Comparison of ENCODE assay signal across 23 cellular contexts in genomic region chr22:40594924-40595323, GRCh38. TPM values are rescaled to one million over a fixed set of nuclear protein-coding genes. Genes with fewer than 3 reads are reported as not detected.
DNase-seq lines count a peak whose midpoint lies in the region; ATAC-seq, FAIRE-seq and TF ChIP-seq lines count a peak whose summit lies in the region.
"Had no signal": no experiment of that assay in that cellular context is flagged by ENCODE, and none has a peak within 500 bp of the region (broad histone marks: within the 10 kb centered on the region; RNA-seq: fewer than 3 reads in every experiment).

No MANE protein-coding gene starts in this region.

- H2BK5ac ChIP-seq in H9 (ENCODE audit: insufficient read length, low read length), result no peak overlapping the region

- H4K8ac ChIP-seq in H9 (replicated peaks; ENCODE audit: insufficient read length, low read depth, low read length), result no peak overlapping the region

- no peak overlapping the region for H3K18ac ChIP-seq in H9 (ENCODE audit: insufficient read length, low read depth, low read length)

- DNase-seq in AG10803 (ENCODE audit: low read depth) (peak; percentile 24), HS-5 (ENCODE audit: low read depth) (peak; percentile 31), K562 (ENCODE audit: extremely low read depth in 1 of 4, low spot score in 3 of 4) (no peak), memory B cell (ENCODE audit: low spot score in 2 of 2) (no peak), NCI-H1694 (lab: John Stamatoyannopoulos, UW) (no peak), H9 (no peak), colonic mucosa (no peak)
- DNase-seq in activated T-cell treated with anti-CD3 and anti-CD28 coated beads, Interleukin-2, amount 50 U/mL, for 48 hours, result no peak
- DNase-seq: activated CD8-positive, alpha-beta T cell treated with anti-CD3 and anti-CD28 coated beads, Interleukin-2, amount 10 ng/mL, durations not matched to agents 7 days and 5 days; activated naive CD8-positive, alpha-beta T cell treated with anti-CD3 and anti-CD28 coated beads, Interleukin-2, amount 10 ng/mL, durations not matched to agents 7 days and 5 days; brain microvascular endothelial cell; CD4-positive, alpha-beta memory T cell; dermis blood vessel endothelial cell; NCI-H1694 treated with DMSO at 0.1 percent for 48 hours; NCI-H446 treated with DMSO at 0.1 percent for 48 hours; retina; SHP77; stimulated activated CD4-positive, alpha-beta T cell treated with anti-CD3 and anti-CD28 coated beads, Interleukin-15, amount 100 ng/mL, for 24 hours; stimulated activated naive CD8-positive, alpha-beta T cell treated with anti-CD3 and anti-CD28 coated beads, Interleukin-15, Interleukin-2, amounts not matched to agents 100 U/mL and 50 U/mL, for 24 hours had no signal

- intact Hi-C loops in K562 (cut with micrococcal nuclease), result no loop called here
- intact Hi-C loops in colonic mucosa (cut with DNase I), result no loop called here

- peaks cover 0 to 3% of the 10 kb centered on the region in 2 experiments; a peak in 2 of 5 replicates for H3K4me1 ChIP-seq in K562 (replicated peaks in 1 of 2; ENCODE audit: control insufficient read depth in 2 of 2, insufficient read depth in 2 of 2, low read length in 2 of 2)
- no peaks in the 10 kb centered on the region for H3K4me1 ChIP-seq in H9 (ENCODE audit: insufficient read depth, low read length)
- H3K4me1 ChIP-seq in colonic mucosa, result peaks cover 11% of the 10 kb centered on the region

- ATAC-seq in K562 (no peak), memory B cell (ENCODE audit: low read depth) (no peak)
- ATAC-seq: activated CD8-positive, alpha-beta T cell treated with anti-CD3 and anti-CD28 coated beads, Interleukin-2, amount 10 ng/mL, durations not matched to agents 7 days and 5 days; stimulated activated naive CD8-positive, alpha-beta T cell treated with anti-CD3 and anti-CD28 coated beads, Interleukin-15, Interleukin-2, amounts not matched to agents 100 U/mL and 50 U/mL, for 24 hours; WTC11 had no signal

- peaks cover 8% of the 10 kb centered on the region for H3K79me1 ChIP-seq in H9 (ENCODE audit: insufficient read depth, low read depth, low read length, poor library complexity, severe bottlenecking)

- in situ Hi-C loops in K562 (cut with MboI), result no loop called here

- H3K23me2 ChIP-seq in H9 (ENCODE audit: insufficient read length, low read depth, low read length, poor library complexity, severe bottlenecking), result no peaks in the 10 kb centered on the region

- H3K27me3 Mint-ChIP-seq in memory B cell, result no peaks in the 10 kb centered on the region
- H3K27me3 Mint-ChIP-seq in H9 (ENCODE audit: low read depth), result no peaks in the 10 kb centered on the region
- H3K27me3 Mint-ChIP-seq: activated naive CD8-positive, alpha-beta T cell treated with anti-CD3 and anti-CD28 coated beads, Interleukin-2, amount 10 ng/mL, durations not matched to agents 7 days and 5 days; CD4-positive, alpha-beta memory T cell; type B pancreatic cell had no signal

- H3K4me2 ChIP-seq in K562 (ENCODE audit: insufficient read depth, low read length) (no peak overlapping the region), H9 (ENCODE audit: insufficient read depth, insufficient read length, low read length) (no peak overlapping the region)
- H3K4me2 ChIP-seq: neural progenitor cell had no signal

- CTCF ChIA-PET in K562 (lab: Yijun Ruan, JAX; ENCODE audit: low intra/inter-chr PET ratio), result no interaction called here

- 0 out of 2 replicates have a peak, but pooled peaks cover 9% of the 10 kb centered on the region for H4K20me1 ChIP-seq in K562 (replicated peaks; ENCODE audit: control insufficient read depth, insufficient read depth, low read length)
- no peaks in the 10 kb centered on the region for H4K20me1 ChIP-seq in H9 (ENCODE audit: control insufficient read depth, insufficient read depth, insufficient read length)

- no peak overlapping the region for H3K4me3 ChIP-seq in AG10803 (ENCODE audit: low read length)
- H3K4me3 ChIP-seq in K562, result no peak overlapping the region
- no peak overlapping the region for H3K4me3 ChIP-seq in colonic mucosa
- H3K4me3 ChIP-seq: neural progenitor cell had no signal

- no peak overlapping the region for H3K56ac ChIP-seq in H9 (ENCODE audit: insufficient read length, low read depth, low read length)

- H2BK20ac ChIP-seq in H9 (ENCODE audit: low read depth, low read length, poor library complexity, severe bottlenecking), result no peak overlapping the region

- no peak overlapping the region for H2BK15ac ChIP-seq in H9 (ENCODE audit: low read depth, low read length)

- H2AFZ ChIP-seq in K562 (ENCODE audit: low read depth, low read length), result no peak overlapping the region
- H2AFZ ChIP-seq in H9 (ENCODE audit: low read length), result no peak overlapping the region
- H2AFZ ChIP-seq: neural progenitor cell had no signal

- 93% methylated on average over 3 of the region's 8 CpGs for WGBS in K562 (ENCODE audit: insufficient coverage, low coverage, missing lambda C conversion rate)
- WGBS in H9 (ENCODE audit: extremely low coverage, insufficient read length, low lambda C conversion rate), result no CpG with 5 or more reads among the region's 8 CpGs

- H3K79me2 ChIP-seq in K562 (ENCODE audit: control insufficient read depth, insufficient read depth, low read length) (peaks cover 21% of the 10 kb centered on the region; the same call in 2 of the 3 replicates), H9 (ENCODE audit: insufficient read depth, low read length) (peaks cover 3% of the 10 kb centered on the region; the same call in 1 of the 2 replicates)

- TF ChIP-seq CTCF in AG10803 (conservative IDR thresholded peaks at IDR 0.05; ENCODE audit: low read length) (no peak), K562 (IDR thresholded peaks at IDR 0.05 in 2 of 3, conservative IDR thresholded peaks at IDR 0.05 in 1 of 3; ENCODE audit: insufficient read depth in 2 of 3, low read depth in 1 of 3, low read length in 3 of 3) (no peak), H9 (conservative IDR thresholded peaks at IDR 0.05) (no peak), colonic mucosa (IDR thresholded peaks at IDR 0.05) (no peak)

- H3K9ac ChIP-seq in K562 (ENCODE audit: insufficient read depth in 1 of 2, low read depth in 2 of 2, low read length in 2 of 2), result no peak overlapping the region
- H3K9ac ChIP-seq in H9 (ENCODE audit: extremely low read depth, insufficient read length, low read length), result no peak overlapping the region
- H3K9ac ChIP-seq in colonic mucosa (ENCODE audit: low read depth in 2 of 2, low read length in 2 of 2), result no peak overlapping the region
- H3K9ac ChIP-seq: neural progenitor cell had no signal

- TF ChIP-seq RAD21 in K562 (CRISPR knock-in tag; conservative IDR thresholded peaks at IDR 0.05 in 1 of 2, IDR thresholded peaks at IDR 0.05 in 1 of 2), result no peak

- POLR2A ChIA-PET in K562 (lab: Yijun Ruan, JAX), result interaction anchor here (1.7 kb wide), 1 partner anchor 15 kb away, joined by 5 read pairs; no protein-coding TSS in a partner anchor

- no peaks in the 10 kb centered on the region for H3K9me3 Mint-ChIP-seq in memory B cell
- no peaks in the 10 kb centered on the region for H3K9me3 Mint-ChIP-seq in H9
- H3K9me3 Mint-ChIP-seq: activated naive CD8-positive, alpha-beta T cell treated with anti-CD3 and anti-CD28 coated beads, Interleukin-2, amount 10 ng/mL, durations not matched to agents 7 days and 5 days; neural progenitor cell; T-helper 1 cell treated with Interleukin-12 subunit alpha and Interleukin-12 subunit beta and Interleukin-4 antibody, amounts not matched to agents 30 μg/mL and 1 μg/mL, for 36 hours; WTC11 had no signal

- no peaks in the 10 kb centered on the region for H3K36me3 ChIP-seq in K562 (ENCODE audit: control insufficient read depth, insufficient read depth, low read length)
- H3K36me3 ChIP-seq in colonic mucosa, result no peaks in the 10 kb centered on the region
- H3K36me3 ChIP-seq: brain microvascular endothelial cell, neural progenitor cell had no signal

- H3K23ac ChIP-seq in H9 (ENCODE audit: insufficient read length, low read depth, low read length), result no peak overlapping the region

- H3K4me3 Mint-ChIP-seq in memory B cell (no peak overlapping the region), H9 (no peak overlapping the region)
- H3K4me3 Mint-ChIP-seq: activated CD8-positive, alpha-beta T cell treated with anti-CD3 and anti-CD28 coated beads, Interleukin-2, amount 10 ng/mL, durations not matched to agents 7 days and 5 days; activated naive CD8-positive, alpha-beta T cell treated with anti-CD3 and anti-CD28 coated beads, Interleukin-2, amount 10 ng/mL, durations not matched to agents 7 days and 5 days; CD4-positive, alpha-beta memory T cell; neural progenitor cell; T-helper 1 cell treated with Interleukin-12 subunit alpha and Interleukin-12 subunit beta and Interleukin-4 antibody, amounts not matched to agents 30 μg/mL and 1 μg/mL, for 36 hours; type B pancreatic cell; WTC11 had no signal

- H4K5ac ChIP-seq in H9 (ENCODE audit: insufficient read length, low read depth, low read length), result no peak overlapping the region

- no peak for FAIRE-seq in K562 (lab: Jason Lieb, UNC)

- H3K36me3 Mint-ChIP-seq in memory B cell (peaks cover 4% of the 10 kb centered on the region), H9 (ENCODE audit: insufficient read depth in 1 of 3, low read depth in 3 of 3) (no peaks in the 10 kb centered on the region; a peak in 1 of 7 replicates)
- H3K36me3 Mint-ChIP-seq: WTC11 had no signal

- H3K9me1 ChIP-seq in K562 (ENCODE audit: control insufficient read depth, insufficient read depth, low read length), result no peaks in the 10 kb centered on the region

- H3K9me3 ChIP-seq in K562 (replicated peaks; ENCODE audit: control insufficient read depth, insufficient read depth, low read depth, low read length) (no peaks in the 10 kb centered on the region), H9 (ENCODE audit: control insufficient read depth, low read depth, low read length) (no peaks in the 10 kb centered on the region), colonic mucosa (no peaks in the 10 kb centered on the region)

- H3K27ac Mint-ChIP-seq in memory B cell (peak overlapping the region; percentile 91), H9 (no peak overlapping the region)
- H3K27ac Mint-ChIP-seq: activated naive CD8-positive, alpha-beta T cell treated with anti-CD3 and anti-CD28 coated beads, Interleukin-2, amount 10 ng/mL, durations not matched to agents 7 days and 5 days; neural progenitor cell; T-helper 1 cell treated with Interleukin-12 subunit alpha and Interleukin-12 subunit beta and Interleukin-4 antibody, amounts not matched to agents 30 μg/mL and 1 μg/mL, for 36 hours had no signal

- no peak overlapping the region for H4K91ac ChIP-seq in H9 (ENCODE audit: insufficient read length, low read depth, low read length)

- no peak overlapping the region for H2AK5ac ChIP-seq in H9 (ENCODE audit: insufficient read length, low read length)

- BruUV-seq in K562 (replicated peaks; lab: Mats Ljungman, UMichigan), result no TSS peak

- no peak overlapping the region for H2BK120ac ChIP-seq in H9 (ENCODE audit: low read depth, low read length, poor library complexity, severe bottlenecking)

- no peak overlapping the region for H3K14ac ChIP-seq in H9 (ENCODE audit: insufficient read depth, low read length)

- no peak for TF ChIP-seq EP300 in K562 (IDR thresholded peaks at IDR 0.05; ENCODE audit: low read length)

- H3K27ac ChIP-seq in K562 (ENCODE audit: extremely low read depth, low read depth, low read length) (no peak overlapping the region), H9 (ENCODE audit: insufficient read length, low read depth, low read length) (no peak overlapping the region), colonic mucosa (no peak overlapping the region)
- H3K27ac ChIP-seq: brain microvascular endothelial cell, neural progenitor cell had no signal

- H2BK12ac ChIP-seq in H9 (ENCODE audit: insufficient read length, low read depth, low read length), result no peak overlapping the region

- H3K4me1 Mint-ChIP-seq in memory B cell (peaks cover 40% of the 10 kb centered on the region), H9 (peaks cover 14 to 21% of the 10 kb centered on the region in 2 experiments)

- H3T11ph ChIP-seq in H9 (ENCODE audit: low read length), result no peak overlapping the region

- TF ChIP-seq POLR2A in K562 (conservative IDR thresholded peaks at IDR 0.05), result no peak

- H3K27me3 ChIP-seq in K562 (ENCODE audit: control insufficient read depth in 2 of 2, insufficient read depth in 2 of 2, low read length in 2 of 2) (no peaks in the 10 kb centered on the region), H9 (ENCODE audit: insufficient read depth, low read length) (no peaks in the 10 kb centered on the region), colonic mucosa (no peaks in the 10 kb centered on the region)
- H3K27me3 ChIP-seq: brain microvascular endothelial cell, neural progenitor cell had no signal

- no peak overlapping the region for H3K4ac ChIP-seq in H9 (ENCODE audit: low read depth, low read length)

RNA-seq across cellular contexts. Expression of gene MRTFA, which starts 41.6 kb away (rescaled TPM):
- total RNA-seq in K562 (2011; cell fraction: chromatin; rRNA removed; ENCODE audit: low replicate concordance), result 49.0 and 82.5 TPM in 2 replicates
- total RNA-seq in K562 (2011; cell fraction: nucleolus; rRNA removed), result 38.9 and 51.6 TPM in 2 replicates
- 46.1 and 57.6 TPM in 2 replicates for total RNA-seq in K562 (2011; cell fraction: nucleoplasm; rRNA removed)
- total RNA-seq in K562 (2014; rRNA removed) (10.6 and 10.9 TPM in 2 replicates), K562 (2014; rRNA removed; fragmentation: Illumina TruSeq; extraction: Trizol) (3.4 and 3.7 TPM in 2 replicates), K562 (2015; rRNA removed; fragmentation: Illumina TruSeq; extraction: Trizol) (3.6 and 5.2 TPM in 2 replicates), K562 (2021) (21.1 TPM in 2 replicates), H9 (2021) (38.1 and 44.4 TPM in 2 replicates), colonic mucosa (10 to 100 TPM; 31.9 to 35.6 TPM)
- polyA plus RNA-seq in K562 (2011; rRNA removed) (1.2 and 2.6 TPM in 2 replicates), K562 (2014; fragmentation: Illumina TruSeq; extraction: Trizol) (6.3 and 9.6 TPM in 2 replicates), K562 (2014; fragmentation: Nextera tagmentation; extraction: Ambion mirVana) (under 1 TPM; 0.84 to 0.97 TPM), K562 (2014; rRNA removed) (5.6 and 6.9 TPM in 2 replicates)
- polyA plus RNA-seq in K562 (2011; cell fraction: cytosol; rRNA removed), result 2.2 and 2.4 TPM in 2 replicates
- 10.3 and 11.6 TPM in 2 replicates for polyA plus RNA-seq in K562 (2011; cell fraction: nucleus; rRNA removed)
- polyA plus RNA-seq in K562 (2012), result 12.8 and 15.5 TPM in 2 replicates
- polyA minus RNA-seq in K562 (2011; rRNA and poly(A)+ RNA removed), result 9.5 and 10.3 TPM in 2 replicates
- polyA minus RNA-seq in K562 (2011; cell fraction: cytosol; rRNA and poly(A)+ RNA removed), result 10.8 and 14.7 TPM in 2 replicates
- 17.6 and 19.1 TPM in 2 replicates for polyA minus RNA-seq in K562 (2011; cell fraction: nucleus; rRNA and poly(A)+ RNA removed)

Comparison
In these comparisons a context has a peak if more than half of its experiments do, and no peak if none do; other contexts are left out.
1. DNase-seq: peak in AG10803 (single experiment) and HS-5 (single experiment); none in K562 (0 of 4), memory B cell (0 of 2), NCI-H1694 (single experiment), activated T-cell treated with anti-CD3 and anti-CD28 coated beads, Interleukin-2, amount 50 U/mL, for 48 hours (0 of 2), H9 (single experiment) and colonic mucosa (single experiment).